8 cellular contexts compared by ENCODE assay signal in the genomic region with DNA sequence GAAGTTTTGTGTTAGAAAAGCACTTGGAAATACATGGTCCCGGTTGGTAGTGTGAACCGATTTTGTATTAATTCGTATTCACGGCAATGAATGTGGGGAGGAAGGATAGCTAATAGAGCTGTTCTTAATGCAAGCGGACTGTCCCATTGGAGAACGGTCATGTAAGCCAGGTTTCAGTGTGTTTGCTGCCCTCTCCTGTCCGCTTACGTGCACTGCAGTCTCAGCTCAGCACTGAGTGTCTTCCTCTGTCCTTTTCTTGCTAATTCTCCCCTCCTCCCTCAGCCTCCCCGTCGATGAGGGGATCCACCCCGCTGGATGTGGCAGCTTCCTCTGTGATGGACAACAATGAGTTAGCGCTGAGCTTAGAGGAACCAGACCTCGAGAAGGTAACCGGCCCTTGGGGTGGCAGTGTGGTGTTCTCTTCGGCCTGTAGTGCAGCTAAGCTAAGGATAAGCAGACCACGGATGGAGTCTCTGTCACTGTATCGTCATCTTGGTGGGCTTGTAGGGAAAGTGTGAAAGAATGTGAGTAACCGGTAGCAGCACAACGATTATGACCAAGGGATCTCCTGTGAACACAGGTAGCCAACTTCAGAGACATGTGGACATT.
A peak's percentile ranks its signal among the peaks of the same experiment; 100 is the strongest.
DNase-seq lines count a peak whose midpoint lies in the region; ATAC-seq and TF ChIP-seq lines count a peak whose summit lies in the region.

No MANE protein-coding gene starts in this region.

- in situ Hi-C loops in G401 (cut with HindIII; ENCODE audit: low sequenced_read_pairs), result no loop called here

- DNase-seq in G401 (ENCODE audit: low spot score), result peak; percentile 63
- peak; percentile 30 for DNase-seq in NCI-H345 treated with DMSO at 0.1 percent for 48 hours (lab: John Stamatoyannopoulos, UW; ENCODE audit: unreplicated experiment)
- peak; percentile 16 to 50 for DNase-seq in activated CD4-positive, alpha-beta T cell treated with anti-CD3 and anti-CD28 coated beads for 4 hours
- peak; percentile 62 for DNase-seq in colonic mucosa
- DNase-seq in stimulated activated CD4-positive, alpha-beta T cell treated with anti-CD3 and anti-CD28 coated beads, Interleukin-4, amount 100 ng/mL, for 48 hours (ENCODE audit: low read depth in 2 of 2), result peak; percentile 38 to 53

- H3K27me3 ChIP-seq in colonic mucosa (no peaks in the 10 kb centered on the region), liver (ENCODE audit: control insufficient read depth in 4 of 4, insufficient read depth in 4 of 4, low read length in 3 of 4) (no peaks in the 10 kb centered on the region)

- no peaks in the 10 kb centered on the region for H3K9me3 ChIP-seq in colonic mucosa
- H3K9me3 ChIP-seq in liver (ENCODE audit: control insufficient read depth in 4 of 4, low read length in 3 of 4), result no peaks in the 10 kb centered on the region

- intact Hi-C loops in colonic mucosa (cut with DNase I), result loop anchor here (5.0 to 10.0 kb wide), 2 partner anchors 408 to 466 kb away; no protein-coding TSS in a partner anchor

- no peaks in the 10 kb centered on the region for H3K4me1 ChIP-seq in colonic mucosa
- H3K4me1 ChIP-seq in liver (ENCODE audit: control insufficient read depth in 4 of 4, insufficient read depth in 4 of 4, low read length in 3 of 4), result no peaks in the 10 kb centered on the region

- no peak overlapping the region for H3K4me3 ChIP-seq in colonic mucosa
- no peak overlapping the region for H3K4me3 ChIP-seq in liver (ENCODE audit: low read depth in 1 of 3, low read length in 3 of 3)

- TF ChIP-seq RAD21 in liver (IDR thresholded peaks at IDR 0.05), result peak; percentile 86 to 93

- H3K36me3 ChIP-seq in colonic mucosa, result no peaks in the 10 kb centered on the region
- no peaks in the 10 kb centered on the region for H3K36me3 ChIP-seq in liver (ENCODE audit: control insufficient read depth in 4 of 4, insufficient read depth in 3 of 4, low read depth in 1 of 4, low read length in 3 of 4)

- H3K27ac ChIP-seq in colonic mucosa, result no peak overlapping the region
- no peak overlapping the region for H3K27ac ChIP-seq in liver (ENCODE audit: low read depth in 1 of 2, low read length in 2 of 2)

- H3K9ac ChIP-seq in colonic mucosa (ENCODE audit: low read depth in 2 of 2, low read length in 2 of 2) (no peak overlapping the region), liver (ENCODE audit: low read depth in 1 of 2, low read length in 2 of 2) (no peak overlapping the region)

- TF ChIP-seq CTCF in colonic mucosa (IDR thresholded peaks at IDR 0.05), result peak; percentile 86
- TF ChIP-seq CTCF in liver (IDR thresholded peaks at IDR 0.05; ENCODE audit: low read depth, low read length, missing input control), result peak; percentile 93

- ATAC-seq in HG02588 (IDR thresholded peaks at IDR 0.05; ENCODE audit: unreplicated experiment) (peak; percentile 82), HG02973 (IDR thresholded peaks at IDR 0.05; ENCODE audit: unreplicated experiment) (no peak)

- 18% methylated on average over 19 of the region's 19 CpGs for WGBS in liver

TF ChIP-seq in liver, 16 proteins besides CTCF, POLR2A, EP300 and RAD21:
- TF ChIP-seq HNF4G (IDR thresholded peaks at IDR 0.05) (no peak), HNF4A (conservative IDR thresholded peaks at IDR 0.05) (no peak), TAF1 (conservative IDR thresholded peaks at IDR 0.05) (no peak), YY1 (IDR thresholded peaks at IDR 0.05) (no peak), FOXA1 (IDR thresholded peaks at IDR 0.05) (no peak), RXRA (IDR thresholded peaks at IDR 0.05) (no peak), EGR1 (IDR thresholded peaks at IDR 0.05; ENCODE audit: low read depth in 2 of 2) (no peak), SP1 (IDR thresholded peaks at IDR 0.05) (no peak), NR2F2 (IDR thresholded peaks at IDR 0.05) (no peak), GABPA (IDR thresholded peaks at IDR 0.05 in 1 of 2, conservative IDR thresholded peaks at IDR 0.05 in 1 of 2) (no peak), FOXA2 (IDR thresholded peaks at IDR 0.05) (no peak), JUND (IDR thresholded peaks at IDR 0.05) (no peak)
- TF ChIP-seq, protein P1, sequence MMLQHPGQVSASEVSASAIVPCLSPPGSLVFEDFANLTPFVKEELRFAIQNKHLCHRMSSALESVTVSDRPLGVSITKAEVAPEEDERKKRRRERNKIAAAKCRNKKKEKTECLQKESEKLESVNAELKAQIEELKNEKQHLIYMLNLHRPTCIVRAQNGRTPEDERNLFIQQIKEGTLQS (IDR thresholded peaks at IDR 0.05), result no peak
- TF ChIP-seq, protein P2, sequence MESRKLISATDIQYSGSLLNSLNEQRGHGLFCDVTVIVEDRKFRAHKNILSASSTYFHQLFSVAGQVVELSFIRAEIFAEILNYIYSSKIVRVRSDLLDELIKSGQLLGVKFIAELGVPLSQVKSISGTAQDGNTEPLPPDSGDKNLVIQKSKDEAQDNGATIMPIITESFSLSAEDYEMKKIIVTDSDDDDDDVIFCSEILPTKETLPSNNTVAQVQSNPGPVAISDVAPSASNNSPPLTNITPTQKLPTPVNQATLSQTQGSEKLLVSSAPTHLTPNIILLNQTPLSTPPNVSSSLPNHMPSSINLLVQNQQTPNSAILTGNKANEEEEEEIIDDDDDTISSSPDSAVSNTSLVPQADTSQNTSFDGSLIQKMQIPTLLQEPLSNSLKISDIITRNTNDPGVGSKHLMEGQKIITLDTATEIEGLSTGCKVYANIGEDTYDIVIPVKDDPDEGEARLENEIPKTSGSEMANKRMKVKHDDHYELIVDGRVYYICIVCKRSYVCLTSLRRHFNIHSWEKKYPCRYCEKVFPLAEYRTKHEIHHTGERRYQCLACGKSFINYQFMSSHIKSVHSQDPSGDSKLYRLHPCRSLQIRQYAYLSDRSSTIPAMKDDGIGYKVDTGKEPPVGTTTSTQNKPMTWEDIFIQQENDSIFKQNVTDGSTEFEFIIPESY (IDR thresholded peaks at IDR 0.05), result no peak
- TF ChIP-seq, protein P3, sequence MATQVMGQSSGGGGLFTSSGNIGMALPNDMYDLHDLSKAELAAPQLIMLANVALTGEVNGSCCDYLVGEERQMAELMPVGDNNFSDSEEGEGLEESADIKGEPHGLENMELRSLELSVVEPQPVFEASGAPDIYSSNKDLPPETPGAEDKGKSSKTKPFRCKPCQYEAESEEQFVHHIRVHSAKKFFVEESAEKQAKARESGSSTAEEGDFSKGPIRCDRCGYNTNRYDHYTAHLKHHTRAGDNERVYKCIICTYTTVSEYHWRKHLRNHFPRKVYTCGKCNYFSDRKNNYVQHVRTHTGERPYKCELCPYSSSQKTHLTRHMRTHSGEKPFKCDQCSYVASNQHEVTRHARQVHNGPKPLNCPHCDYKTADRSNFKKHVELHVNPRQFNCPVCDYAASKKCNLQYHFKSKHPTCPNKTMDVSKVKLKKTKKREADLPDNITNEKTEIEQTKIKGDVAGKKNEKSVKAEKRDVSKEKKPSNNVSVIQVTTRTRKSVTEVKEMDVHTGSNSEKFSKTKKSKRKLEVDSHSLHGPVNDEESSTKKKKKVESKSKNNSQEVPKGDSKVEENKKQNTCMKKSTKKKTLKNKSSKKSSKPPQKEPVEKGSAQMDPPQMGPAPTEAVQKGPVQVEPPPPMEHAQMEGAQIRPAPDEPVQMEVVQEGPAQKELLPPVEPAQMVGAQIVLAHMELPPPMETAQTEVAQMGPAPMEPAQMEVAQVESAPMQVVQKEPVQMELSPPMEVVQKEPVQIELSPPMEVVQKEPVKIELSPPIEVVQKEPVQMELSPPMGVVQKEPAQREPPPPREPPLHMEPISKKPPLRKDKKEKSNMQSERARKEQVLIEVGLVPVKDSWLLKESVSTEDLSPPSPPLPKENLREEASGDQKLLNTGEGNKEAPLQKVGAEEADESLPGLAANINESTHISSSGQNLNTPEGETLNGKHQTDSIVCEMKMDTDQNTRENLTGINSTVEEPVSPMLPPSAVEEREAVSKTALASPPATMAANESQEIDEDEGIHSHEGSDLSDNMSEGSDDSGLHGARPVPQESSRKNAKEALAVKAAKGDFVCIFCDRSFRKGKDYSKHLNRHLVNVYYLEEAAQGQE (IDR thresholded peaks at IDR 0.05), result no peak
- TF ChIP-seq, protein P4, sequence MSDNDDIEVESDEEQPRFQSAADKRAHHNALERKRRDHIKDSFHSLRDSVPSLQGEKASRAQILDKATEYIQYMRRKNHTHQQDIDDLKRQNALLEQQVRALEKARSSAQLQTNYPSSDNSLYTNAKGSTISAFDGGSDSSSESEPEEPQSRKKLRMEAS (IDR thresholded peaks at IDR 0.05), result no peak
